ENCODE assay signal across 11 cellular contexts in the genomic region with DNA sequence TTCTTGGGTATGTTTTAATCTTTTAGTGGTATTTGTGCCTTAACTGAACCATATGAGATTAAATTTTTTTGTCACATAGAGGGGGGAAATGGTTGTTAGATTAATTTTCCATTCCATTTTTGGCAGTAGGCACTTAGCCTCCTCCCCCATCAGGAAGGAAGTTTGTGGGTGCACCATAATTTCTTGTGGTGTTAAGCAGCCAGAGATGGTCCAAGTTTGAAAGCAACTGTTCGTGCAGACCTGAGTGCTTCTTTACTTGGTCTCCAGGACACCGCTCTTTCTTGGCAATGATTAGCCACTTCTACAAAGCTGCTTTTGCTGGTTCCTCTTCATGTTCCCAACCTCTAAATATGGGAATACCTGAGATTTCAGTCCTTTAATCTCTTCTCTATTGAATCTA.
DNase-seq lines count a peak whose midpoint lies in the region; ATAC-seq, FAIRE-seq and TF ChIP-seq lines count a peak whose summit lies in the region.
"Had no signal": no experiment of that assay in that cellular context is flagged by ENCODE, and none has a peak within 500 bp of the region (broad histone marks: within the 10 kb centered on the region; RNA-seq: fewer than 3 reads in every experiment).

No MANE protein-coding gene starts in this region.

- no peak for TF ChIP-seq CTCF in CD4-positive, alpha-beta T cell (IDR thresholded peaks at IDR 0.05)

- H3K9me3 Mint-ChIP-seq in CD4-positive, alpha-beta T cell: no peaks in the 10 kb centered on the region
- peaks cover 3 to 6% of the 10 kb centered on the region in 2 donors for H3K9me3 Mint-ChIP-seq in activated T-cell treated with anti-CD3 and anti-CD28 coated beads, Interleukin-2, amount 50 U/mL, for 72 hours

- no peaks in the 10 kb centered on the region for H3K27me3 ChIP-seq in CD4-positive, alpha-beta T cell (ENCODE audit: control insufficient read depth, insufficient read depth, low read length)

- H3K4me3 Mint-ChIP-seq in CD4-positive, alpha-beta T cell: peak overlapping the region; percentile 23
- H3K4me3 Mint-ChIP-seq in activated T-cell treated with anti-CD3 and anti-CD28 coated beads, Interleukin-2, amount 50 U/mL, for 72 hours: peak overlapping the region; percentile 39 to 79

- peaks cover 7% of the 10 kb centered on the region for H3K36me3 Mint-ChIP-seq in CD4-positive, alpha-beta T cell (ENCODE audit: low read depth)
- peaks cover 2 to 8% of the 10 kb centered on the region in 2 donors for H3K36me3 Mint-ChIP-seq in activated T-cell treated with anti-CD3 and anti-CD28 coated beads, Interleukin-2, amount 50 U/mL, for 72 hours (ENCODE audit: insufficient read depth in 2 of 2)

- CTCF ChIA-PET in CD4-positive, alpha-beta T cell (lab: Charles Lee): no interaction called here

- intact Hi-C loops in CD4-positive, alpha-beta T cell (cut with DNase I, micrococcal nuclease): no loop called here

- POLR2A ChIA-PET in CD4-positive, alpha-beta T cell (lab: Charles Lee): interaction anchor here (1.0 to 1.2 kb wide), 3 partner anchors 12 to 509 kb away, joined by 3 to 4 read pairs (median 3); no protein-coding TSS in a partner anchor

- peak in 1 of 10 experiments; percentile 13 for DNase-seq in CD4-positive, alpha-beta T cell
- DNase-seq in activated T-cell treated with anti-CD3 and anti-CD28 coated beads, Interleukin-2, amount 50 U/mL, for 72 hours: peak in 1 of 2 donors; percentile 12
- DNase-seq in RKO (ENCODE audit: low spot score) (no peak), GM19239 (ENCODE audit: insufficient read length, low spot score) (no peak), left lobe of liver (ENCODE audit: low spot score) (no peak)
- DNase-seq: NCI-H2081 had no signal

- no peaks in the 10 kb centered on the region for H3K9me3 ChIP-seq in CD4-positive, alpha-beta T cell (ENCODE audit: control insufficient read depth, low read length)

- peak overlapping the region; percentile 74 for H3K27ac Mint-ChIP-seq in CD4-positive, alpha-beta T cell
- H3K27ac Mint-ChIP-seq in activated T-cell treated with anti-CD3 and anti-CD28 coated beads, Interleukin-2, amount 50 U/mL, for 72 hours: peak overlapping the region; percentile 85

- peak; percentile 76 for ATAC-seq in CD4-positive, alpha-beta T cell (ENCODE audit: poor library complexity)
- ATAC-seq in GM18861 (IDR thresholded peaks at IDR 0.05; ENCODE audit: unreplicated experiment) (peak; percentile 88), HG03521 (IDR thresholded peaks at IDR 0.05; ENCODE audit: unreplicated experiment) (peak; percentile 74), GM21529 (IDR thresholded peaks at IDR 0.05; ENCODE audit: unreplicated experiment) (no peak), left lobe of liver (no peak)
- peak in 1 of 2 donors; percentile 39 for ATAC-seq in activated T-cell treated with anti-CD3 and anti-CD28 coated beads, Interleukin-2, amount 50 U/mL, for 72 hours (replicated peaks in 1 of 2)
- ATAC-seq: HCT116 had no signal

- H3K4me1 Mint-ChIP-seq in CD4-positive, alpha-beta T cell (ENCODE audit: low read depth): peaks cover 82% of the 10 kb centered on the region
- peaks cover 50% of the 10 kb centered on the region for H3K4me1 Mint-ChIP-seq in activated T-cell treated with anti-CD3 and anti-CD28 coated beads, Interleukin-2, amount 50 U/mL, for 72 hours (ENCODE audit: low read depth)

- no peaks in the 10 kb centered on the region for H3K27me3 Mint-ChIP-seq in CD4-positive, alpha-beta T cell
- H3K27me3 Mint-ChIP-seq in activated T-cell treated with anti-CD3 and anti-CD28 coated beads, Interleukin-2, amount 50 U/mL, for 72 hours (ENCODE audit: low read depth): no peaks in the 10 kb centered on the region

- H3K27ac ChIP-seq in CD4-positive, alpha-beta T cell (ENCODE audit: low read depth, low read length): peak overlapping the region; percentile 26

- no peak for FAIRE-seq in GM19239 (lab: Jason Lieb, UNC)
- FAIRE-seq: endothelial cell of umbilical vein had no signal

Comparison
In these comparisons a context has a peak if more than half of its experiments do, and no peak if none do; other contexts are left out.
1. ATAC-seq: peak in CD4-positive, alpha-beta T cell (single experiment), GM18861 (single experiment) and HG03521 (single experiment); none in GM21529 (single experiment) and left lobe of liver (single experiment).